18 cellular contexts compared by ENCODE assay signal in genomic region chr1:2136386-2136821, GRCh38. TPM values are rescaled to one million over a fixed set of nuclear protein-coding genes. Genes with fewer than 3 reads are reported as not detected.
DNase-seq lines count a peak whose midpoint lies in the region; ATAC-seq, FAIRE-seq and TF ChIP-seq lines count a peak whose summit lies in the region.
"Had no signal": no experiment of that assay in that cellular context is flagged by ENCODE, and none has a peak within 500 bp of the region (broad histone marks: within the 10 kb centered on the region; RNA-seq: fewer than 3 reads in every experiment).

No MANE protein-coding gene starts in this region.

- no peak overlapping the region for H3K9ac ChIP-seq in kidney (ENCODE audit: low read length in 2 of 2)

- H3K27me3 ChIP-seq in CD8-positive, alpha-beta memory T cell (ENCODE audit: insufficient read depth, low read length, poor library complexity, severe bottlenecking): no peaks in the 10 kb centered on the region
- H3K27me3 ChIP-seq in small intestine (ENCODE audit: control insufficient read depth in 2 of 2, insufficient read depth in 2 of 2, low read length in 2 of 2) (no peaks in the 10 kb centered on the region), MG63 (no peaks in the 10 kb centered on the region)

- TF ChIP-seq CTCF in WTC11 (IDR thresholded peaks at IDR 0.05) (no peak), kidney (IDR thresholded peaks at IDR 0.05; ENCODE audit: borderline replicate concordance, extremely low read depth, insufficient read depth) (no peak)

- H3K27me3 Mint-ChIP-seq in CD8-positive, alpha-beta memory T cell: no peaks in the 10 kb centered on the region
- no peaks in the 10 kb centered on the region; the same call in 1 of the 2 replicates for H3K27me3 Mint-ChIP-seq in WTC11 (ENCODE audit: low read depth)
- H3K27me3 Mint-ChIP-seq: activated CD4-positive, alpha-beta T cell treated with anti-CD3 and anti-CD28 coated beads, Interleukin-2, amount 10 ng/mL, durations not matched to agents 7 days and 5 days; activated naive CD8-positive, alpha-beta T cell treated with anti-CD3 and anti-CD28 coated beads, Interleukin-2, amount 50 U/mL, for 24 hours; central memory CD8-positive, alpha-beta T cell; naive B cell had no signal

- H3K27ac ChIP-seq in CD8-positive, alpha-beta memory T cell (ENCODE audit: low read depth, low read length): no peak overlapping the region
- H3K27ac ChIP-seq in kidney (ENCODE audit: low read depth in 2 of 2, low read length in 2 of 2) (no peak overlapping the region), small intestine (ENCODE audit: low read depth in 1 of 2, low read length in 1 of 2) (peak overlapping the region; percentile 77 to 96)

- no peaks in the 10 kb centered on the region for H3K9me3 Mint-ChIP-seq in CD8-positive, alpha-beta memory T cell
- H3K9me3 Mint-ChIP-seq in WTC11: no peaks in the 10 kb centered on the region
- H3K9me3 Mint-ChIP-seq: activated CD4-positive, alpha-beta T cell treated with anti-CD3 and anti-CD28 coated beads, Interleukin-2, amount 10 ng/mL, durations not matched to agents 7 days and 5 days; activated naive CD8-positive, alpha-beta T cell treated with anti-CD3 and anti-CD28 coated beads, Interleukin-2, amount 50 U/mL, for 24 hours; activated T-cell treated with anti-CD3 and anti-CD28 coated beads, Interleukin-2, amount 50 U/mL, for 72 hours; central memory CD8-positive, alpha-beta T cell; naive B cell had no signal

- WGBS in small intestine, 3 donors: 42 to 65% (median 46%) methylated on average over 8 of the region's 8 CpGs

- FAIRE-seq in kidney (lab: Jason Lieb, UNC) (no peak), small intestine (lab: Jason Lieb, UNC) (no peak)
- FAIRE-seq: endometrium had no signal

- peaks cover 21 to 51% (median 28%) of the 10 kb centered on the region in 3 donors for H3K4me1 Mint-ChIP-seq in CD8-positive, alpha-beta memory T cell
- peaks cover 11% of the 10 kb centered on the region for H3K4me1 Mint-ChIP-seq in WTC11

- H3K4me1 ChIP-seq in CD8-positive, alpha-beta memory T cell (ENCODE audit: insufficient read depth, low read length): peaks cover 15% of the 10 kb centered on the region
- H3K4me1 ChIP-seq in kidney (ENCODE audit: control insufficient read depth in 1 of 2, insufficient read depth in 1 of 2, low read depth in 1 of 2, low read length in 2 of 2) (peaks cover 5 to 21% of the 10 kb centered on the region in 2 donors), small intestine (ENCODE audit: control insufficient read depth in 2 of 2, insufficient read depth in 1 of 2, low read depth in 1 of 2, low read length in 1 of 2) (peaks cover 0 to 7% of the 10 kb centered on the region in 2 donors)

- ATAC-seq in WTC11 (no peak), GM19035 (IDR thresholded peaks at IDR 0.05; ENCODE audit: unreplicated experiment) (no peak)
- ATAC-seq: activated naive CD8-positive, alpha-beta T cell treated with anti-CD3 and anti-CD28 coated beads, Interleukin-2, amount 50 U/mL, for 24 hours; activated T-cell treated with anti-CD3 and anti-CD28 coated beads, Interleukin-2, amount 50 U/mL, for 72 hours had no signal

- H3K36me3 ChIP-seq in CD8-positive, alpha-beta memory T cell (ENCODE audit: insufficient read depth, low read length): no peaks in the 10 kb centered on the region
- H3K36me3 ChIP-seq in kidney (ENCODE audit: control insufficient read depth in 1 of 2, insufficient read depth in 2 of 2, low read length in 2 of 2): no peaks in the 10 kb centered on the region
- no peaks in the 10 kb centered on the region for H3K36me3 ChIP-seq in small intestine (ENCODE audit: control insufficient read depth in 2 of 2, insufficient read depth in 2 of 2, low read length in 2 of 2)
- no peaks in the 10 kb centered on the region for H3K36me3 ChIP-seq in MG63

- no peak for DNase-seq in CD8-positive, alpha-beta memory T cell
- DNase-seq in WTC11 (ENCODE audit: low spot score): no peak
- peak; percentile 54 for DNase-seq in kidney
- peak; percentile 27 for DNase-seq in small intestine
- no peak for DNase-seq in NCI-H2196 treated with DMSO at 0.1 percent for 48 hours (lab: John Stamatoyannopoulos, UW; ENCODE audit: unreplicated experiment)
- no peak for DNase-seq in hypothalamus (lab: John Stamatoyannopoulos, UW)
- no peak for DNase-seq in MG63
- DNase-seq: activated CD4-positive, alpha-beta T cell treated with anti-CD3 and anti-CD28 coated beads, Interleukin-2, amount 10 ng/mL, durations not matched to agents 7 days and 5 days; activated naive CD8-positive, alpha-beta T cell treated with anti-CD3 and anti-CD28 coated beads, Interleukin-2, amount 50 U/mL, for 24 hours; activated T-cell treated with anti-CD3 and anti-CD28 coated beads, Interleukin-2, amount 50 U/mL, for 72 hours; naive B cell; NCI-H1694 treated with DMSO at 0.1 percent for 48 hours; NCI-H510A; T1000 had no signal

- H3K4me3 ChIP-seq in CD8-positive, alpha-beta memory T cell (ENCODE audit: low read length): no peak overlapping the region
- H3K4me3 ChIP-seq in kidney (ENCODE audit: low read length in 2 of 2) (no peak overlapping the region), small intestine (ENCODE audit: low read depth in 1 of 2, low read length in 2 of 2) (no peak overlapping the region), MG63 (no peak overlapping the region)
- H3K4me3 ChIP-seq: SK-N-MC had no signal

- CTCF ChIA-PET in CD8-positive, alpha-beta memory T cell (lab: Charles Lee): interaction anchor here (1.6 kb wide), 1 partner anchor 246 kb away, joined by 3 read pairs; no protein-coding TSS in a partner anchor
- CTCF ChIA-PET in WTC11 (lab: Charles Lee): interaction anchor here (1.1 kb wide), 1 partner anchor 38 kb away, joined by 3 read pairs; no protein-coding TSS in a partner anchor

- H3K9me3 ChIP-seq in CD8-positive, alpha-beta memory T cell (ENCODE audit: low read length): no peaks in the 10 kb centered on the region
- no peaks in the 10 kb centered on the region for H3K9me3 ChIP-seq in kidney (ENCODE audit: control insufficient read depth in 1 of 2, low read length in 2 of 2)
- H3K9me3 ChIP-seq in small intestine (ENCODE audit: control insufficient read depth, low read depth): no peaks in the 10 kb centered on the region
- H3K9me3 ChIP-seq in MG63: no peaks in the 10 kb centered on the region

- peak overlapping the region in 5 of 8 donors; percentile 44 to 92 (median 52) for H3K27ac Mint-ChIP-seq in CD8-positive, alpha-beta memory T cell
- peak overlapping the region; percentile 81 for H3K27ac Mint-ChIP-seq in WTC11
- H3K27ac Mint-ChIP-seq: activated naive CD8-positive, alpha-beta T cell treated with anti-CD3 and anti-CD28 coated beads, Interleukin-2, amount 50 U/mL, for 24 hours; activated T-cell treated with anti-CD3 and anti-CD28 coated beads, Interleukin-2, amount 50 U/mL, for 72 hours had no signal

- intact Hi-C loops in kidney (cut with DNase I): no loop called here

- H3K4me3 Mint-ChIP-seq in CD8-positive, alpha-beta memory T cell: no peak overlapping the region
- H3K4me3 Mint-ChIP-seq in WTC11: no peak overlapping the region
- H3K4me3 Mint-ChIP-seq: activated CD4-positive, alpha-beta T cell treated with anti-CD3 and anti-CD28 coated beads, Interleukin-2, amount 10 ng/mL, durations not matched to agents 7 days and 5 days; activated naive CD8-positive, alpha-beta T cell treated with anti-CD3 and anti-CD28 coated beads, Interleukin-2, amount 50 U/mL, for 24 hours; activated T-cell treated with anti-CD3 and anti-CD28 coated beads, Interleukin-2, amount 50 U/mL, for 72 hours; central memory CD8-positive, alpha-beta T cell had no signal

- POLR2A ChIA-PET in CD8-positive, alpha-beta memory T cell (lab: Charles Lee): no interaction called here
- POLR2A ChIA-PET in WTC11 (lab: Charles Lee): no interaction called here

- peaks cover 0 to 8% (median 0%) of the 10 kb centered on the region in 3 donors for H3K36me3 Mint-ChIP-seq in CD8-positive, alpha-beta memory T cell
- H3K36me3 Mint-ChIP-seq in WTC11: 0 out of 2 replicates have a peak, but pooled peaks cover 2% of the 10 kb centered on the region
- H3K36me3 Mint-ChIP-seq: naive B cell had no signal

TF ChIP-seq in WTC11, 78 proteins besides CTCF, POLR2A, EP300 and RAD21 (continues in another document):
- no peak for TF ChIP-seq ZBTB43 (CRISPR knock-in tag; IDR thresholded peaks at IDR 0.05)
- TF ChIP-seq FOXP4 (CRISPR knock-in tag; IDR thresholded peaks at IDR 0.05): no peak
- TF ChIP-seq TEAD1 (CRISPR knock-in tag; IDR thresholded peaks at IDR 0.05): no peak
- no peak for TF ChIP-seq GTF2I (CRISPR knock-in tag; conservative IDR thresholded peaks at IDR 0.05)
- TF ChIP-seq JAZF1 (CRISPR knock-in tag; IDR thresholded peaks at IDR 0.05): no peak

RNA-seq across cellular contexts. Expression of gene FAAP20, which starts 58.2 kb away (rescaled TPM):
- 10 to 100 TPM; 65.0 to 72.5 TPM for total RNA-seq in CD8-positive, alpha-beta memory T cell
- 66.4 TPM for polyA plus RNA-seq in CD8-positive, alpha-beta memory T cell
- total RNA-seq in WTC11 (2021): 133 to 151 TPM (median 150 TPM) in 3 replicates
- total RNA-seq in kidney: 69.0 TPM
- polyA plus RNA-seq in kidney (ENCODE audit: insufficient read depth, low read depth, low replicate concordance): 109 TPM
- 10 to 100 TPM; 20.6 to 51.4 (median 39.4) TPM for polyA plus RNA-seq in small intestine
- 30.4 and 75.0 TPM in 2 replicates for total RNA-seq in MG63 (2014; rRNA removed; shearing (Covaris generic); ENCODE audit: low replicate concordance)

Comparison
In these comparisons a context has a peak if more than half of its experiments do, and no peak if none do; other contexts are left out.
1. DNase-seq: peak in kidney (single experiment) and small intestine (single experiment); none in CD8-positive, alpha-beta memory T cell (0 of 5), WTC11 (single experiment), NCI-H2196 treated with DMSO at 0.1 percent for 48 hours (single experiment), hypothalamus (0 of 51) and MG63 (single experiment).
2. H3K27ac ChIP-seq: peak in small intestine (2 of 2); none in CD8-positive, alpha-beta memory T cell (single experiment) and kidney (0 of 2).